In the genomic region with DNA sequence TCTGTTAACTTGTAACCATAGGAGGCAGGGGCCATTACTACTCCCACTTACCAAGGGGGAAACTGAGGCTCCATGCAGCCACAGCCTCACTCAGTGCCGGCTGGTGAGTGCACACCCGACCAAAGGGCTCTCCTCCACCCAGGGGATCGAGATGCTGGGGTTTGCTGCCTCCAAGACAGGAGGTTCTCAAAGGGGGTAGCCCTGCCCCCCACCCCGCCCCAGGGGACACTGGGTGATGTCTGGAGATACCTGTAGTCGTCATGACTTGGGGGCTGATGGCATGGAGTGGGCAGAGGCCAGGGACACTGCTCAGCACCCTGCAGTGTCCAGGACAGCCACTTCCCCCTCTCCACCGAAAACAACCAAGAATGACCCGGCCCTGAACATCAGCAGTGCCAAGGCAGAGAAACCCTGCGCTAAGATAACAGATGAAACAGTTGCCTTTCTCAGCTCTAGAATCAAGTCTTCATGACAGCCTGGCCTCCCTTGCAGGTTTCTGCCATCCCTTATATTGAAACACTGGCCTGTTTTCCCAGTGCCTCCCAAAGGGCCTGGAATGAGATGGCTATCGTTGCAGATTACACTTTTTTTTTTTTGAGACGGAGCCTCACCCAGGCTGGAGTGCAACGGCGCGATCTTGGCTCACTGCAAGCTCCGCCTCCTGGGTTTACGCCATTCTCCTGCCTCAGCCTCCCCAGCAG, we compare ENCODE assay signal across 1 cellular context.
TF ChIP-seq lines count a peak whose summit lies in the region.

No MANE protein-coding gene starts in this region.

TF ChIP-seq in H1, 55 proteins besides CTCF, POLR2A, EP300 and RAD21:
- TF ChIP-seq, protein P1, sequence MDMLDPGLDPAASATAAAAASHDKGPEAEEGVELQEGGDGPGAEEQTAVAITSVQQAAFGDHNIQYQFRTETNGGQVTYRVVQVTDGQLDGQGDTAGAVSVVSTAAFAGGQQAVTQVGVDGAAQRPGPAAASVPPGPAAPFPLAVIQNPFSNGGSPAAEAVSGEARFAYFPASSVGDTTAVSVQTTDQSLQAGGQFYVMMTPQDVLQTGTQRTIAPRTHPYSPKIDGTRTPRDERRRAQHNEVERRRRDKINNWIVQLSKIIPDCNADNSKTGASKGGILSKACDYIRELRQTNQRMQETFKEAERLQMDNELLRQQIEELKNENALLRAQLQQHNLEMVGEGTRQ (IDR thresholded peaks at IDR 0.05; ENCODE audit: low read length), result no peak
